In genomic region chr14:95730126-95730525, GRCh38 we compare ENCODE assay signal across 1 cellular context.
TF ChIP-seq lines count a peak whose summit lies in the region.

No MANE protein-coding gene starts in this region.

TF ChIP-seq in GM12878, 131 proteins besides CTCF, POLR2A, EP300 and RAD21:
- TF ChIP-seq HSF1 (IDR thresholded peaks at IDR 0.05; ENCODE audit: low read depth, low read length), result no peak
- peak; percentile 30; the same call in 1 of the 2 replicates for TF ChIP-seq RUNX3 (IDR thresholded peaks at IDR 0.05; ENCODE audit: low read length)
- TF ChIP-seq IRF3 (IDR thresholded peaks at IDR 0.05), result no peak
- TF ChIP-seq HDAC6 (IDR thresholded peaks at IDR 0.05; ENCODE audit: unreplicated experiment), result no peak
- TF ChIP-seq ASH2L (IDR thresholded peaks at IDR 0.05; ENCODE audit: borderline replicate concordance, low read depth), result no peak
TF ChIP-seq in GM12878: peak in this region for 1.
